In the genomic region with DNA sequence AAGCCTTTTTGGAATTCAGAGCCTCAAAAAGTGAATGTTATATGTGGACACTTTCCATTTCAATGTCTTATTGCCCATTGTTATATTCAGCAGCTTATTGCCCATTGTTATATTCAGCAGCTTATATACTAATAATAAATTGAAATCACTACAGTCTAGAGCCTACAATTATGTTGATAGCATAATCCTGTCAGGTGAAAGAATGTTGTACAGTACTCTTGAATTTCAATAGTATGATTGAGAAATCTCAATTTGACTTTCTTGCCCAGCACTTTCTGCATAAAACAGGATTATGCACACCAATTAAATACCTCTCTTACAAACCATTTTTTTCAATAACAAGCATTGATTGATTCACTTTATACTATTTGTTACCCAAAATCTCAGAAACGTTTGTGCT, we compare ENCODE assay signal across 26 cellular contexts.
"Had no signal": no experiment of that assay in that cellular context is flagged by ENCODE, and none has a peak within 500 bp of the region (broad histone marks: within the 10 kb centered on the region; RNA-seq: fewer than 3 reads in every experiment).

No MANE protein-coding gene starts in this region.

- H3K9me3 ChIP-seq: esophagus squamous epithelium, gastrocnemius medialis, heart right ventricle, left lung, lower lobe of right lung, mucosa of descending colon had no signal

- H3K27ac ChIP-seq: coronary artery, epithelial cell of prostate, esophagus squamous epithelium, gastrocnemius medialis, heart right ventricle, left lung, lower lobe of right lung had no signal

- H3K4me1 ChIP-seq: esophagus squamous epithelium, gastrocnemius medialis, heart right ventricle, left lung, lower lobe of right lung had no signal

- H3K4me3 ChIP-seq: coronary artery, esophagus squamous epithelium, gastrocnemius medialis, heart right ventricle, left lung, lower lobe of right lung, mucosa of descending colon had no signal

- FAIRE-seq: colon, endometrium, islet of Langerhans, keratinocyte had no signal

- H3K36me3 ChIP-seq: esophagus squamous epithelium, gastrocnemius medialis, heart right ventricle, left lung, lower lobe of right lung had no signal

- H3K27me3 ChIP-seq: esophagus squamous epithelium, gastrocnemius medialis, heart right ventricle, left lung had no signal

- DNase-seq: dermis blood vessel endothelial cell; effector CD8-positive, alpha-beta T cell; effector memory CD8-positive, alpha-beta T cell; endodermal cell; erythroblast; esophagus squamous epithelium; foreskin fibroblast; foreskin melanocyte; gastrocnemius medialis; glutamatergic neuron; head of caudate nucleus; heart right ventricle; hippocampal formation; left cardiac atrium; left lung; left ventricle myocardium superior; lower lobe of right lung; mesenchymal stem cell; mucosa of descending colon; naive B cell had no signal
